In genomic region chr1:32246888-32247273, GRCh38 we compare ENCODE assay signal across 10 cellular contexts. TPM values are rescaled to one million over a fixed set of nuclear protein-coding genes. Genes with fewer than 3 reads are reported as not detected.
DNase-seq lines count a peak whose midpoint lies in the region; ATAC-seq and TF ChIP-seq lines count a peak whose summit lies in the region.
"Had no signal": no experiment of that assay in that cellular context is flagged by ENCODE, and none has a peak within 500 bp of the region (broad histone marks: within the 10 kb centered on the region; RNA-seq: fewer than 3 reads in every experiment).

Gene FAM167B (plus strand): TSS chr1:32247222. CDS start chr1:32247422, 200 bp downstream.

- H3K27ac Mint-ChIP-seq in activated naive CD8-positive, alpha-beta T cell treated with anti-CD3 and anti-CD28 coated beads, Interleukin-2, amount 50 U/mL, for 24 hours = peak within 1 kb of the TSS; percentile 96
- H3K27ac Mint-ChIP-seq in stimulated activated naive CD8-positive, alpha-beta T cell treated with anti-CD3 and anti-CD28 coated beads, Interleukin-15, amount 100 ng/mL, for 72 hours = peak within 1 kb of the TSS; percentile 30 to 88

- ATAC-seq in activated naive CD8-positive, alpha-beta T cell treated with anti-CD3 and anti-CD28 coated beads, Interleukin-2, amount 50 U/mL, for 24 hours = no peak
- no peak for ATAC-seq in stimulated activated naive CD8-positive, alpha-beta T cell treated with anti-CD3 and anti-CD28 coated beads, Interleukin-15, amount 100 ng/mL, for 72 hours
- ATAC-seq in HG03460 (IDR thresholded peaks at IDR 0.05; ENCODE audit: unreplicated experiment) = no peak

- TF ChIP-seq CTCF in HFF-Myc (IDR thresholded peaks at IDR 0.05; ENCODE audit: low read depth, low read length, missing control alignments) = no peak
- no peak for TF ChIP-seq CTCF in right atrium auricular region (IDR thresholded peaks at IDR 0.05)

- no peaks in the 10 kb centered on the region for H3K27me3 Mint-ChIP-seq in activated naive CD8-positive, alpha-beta T cell treated with anti-CD3 and anti-CD28 coated beads, Interleukin-2, amount 50 U/mL, for 24 hours
- H3K27me3 Mint-ChIP-seq in stimulated activated naive CD8-positive, alpha-beta T cell treated with anti-CD3 and anti-CD28 coated beads, Interleukin-15, amount 100 ng/mL, for 72 hours = no peaks in the 10 kb centered on the region

- no peaks in the 10 kb centered on the region for H3K9me3 Mint-ChIP-seq in activated naive CD8-positive, alpha-beta T cell treated with anti-CD3 and anti-CD28 coated beads, Interleukin-2, amount 50 U/mL, for 24 hours
- H3K9me3 Mint-ChIP-seq in stimulated activated naive CD8-positive, alpha-beta T cell treated with anti-CD3 and anti-CD28 coated beads, Interleukin-15, amount 100 ng/mL, for 72 hours = no peaks in the 10 kb centered on the region

- peaks cover 4% of the 10 kb centered on the region for H3K36me3 Mint-ChIP-seq in activated naive CD8-positive, alpha-beta T cell treated with anti-CD3 and anti-CD28 coated beads, Interleukin-2, amount 50 U/mL, for 24 hours (ENCODE audit: low read depth)

- peak within 1 kb of the TSS; percentile 65 for H3K4me3 Mint-ChIP-seq in activated naive CD8-positive, alpha-beta T cell treated with anti-CD3 and anti-CD28 coated beads, Interleukin-2, amount 50 U/mL, for 24 hours
- peak within 1 kb of the TSS; percentile 57 to 98 for H3K4me3 Mint-ChIP-seq in stimulated activated naive CD8-positive, alpha-beta T cell treated with anti-CD3 and anti-CD28 coated beads, Interleukin-15, amount 100 ng/mL, for 72 hours

- peaks cover 0 to 62% of the 10 kb centered on the region in 2 donors for H3K4me1 ChIP-seq in right atrium auricular region

- H3K36me3 ChIP-seq in right atrium auricular region = no peaks in the 10 kb centered on the region

- no peaks in the 10 kb centered on the region for H3K27me3 ChIP-seq in right atrium auricular region

- DNase-seq in HFF-Myc (ENCODE audit: extremely low read depth, low read depth) (peak; percentile 69), right atrium auricular region (ENCODE audit: low spot score) (peak; percentile 71), cerebellar nuclear complex (lab: John Stamatoyannopoulos, UW) (no peak), HPDE6-E6E7 (ENCODE audit: extremely low spot score) (no peak), GF-D8 (lab: John Stamatoyannopoulos, UW) (no peak)
- DNase-seq in activated naive CD8-positive, alpha-beta T cell treated with anti-CD3 and anti-CD28 coated beads, Interleukin-2, amount 50 U/mL, for 24 hours = no peak
- no peak for DNase-seq in stimulated activated naive CD8-positive, alpha-beta T cell treated with anti-CD3 and anti-CD28 coated beads, Interleukin-15, amount 100 ng/mL, for 72 hours
- DNase-seq: NCI-H446; stimulated activated CD4-positive, alpha-beta T cell treated with anti-CD3 and anti-CD28 coated beads, Interleukin-2, amount 100 ng/mL, for 48 hours had no signal

- no peak within 1 kb of the TSS for H3K4me3 ChIP-seq in HFF-Myc (replicated peaks; ENCODE audit: low read depth, low read length)
- peak within 1 kb of the TSS in 1 of 2 donors; percentile 8 for H3K4me3 ChIP-seq in right atrium auricular region

- H3K9me3 ChIP-seq in right atrium auricular region = no peaks in the 10 kb centered on the region

- H3K4me1 Mint-ChIP-seq in activated naive CD8-positive, alpha-beta T cell treated with anti-CD3 and anti-CD28 coated beads, Interleukin-2, amount 50 U/mL, for 24 hours = peaks cover 55% of the 10 kb centered on the region
- peaks cover 65% of the 10 kb centered on the region for H3K4me1 Mint-ChIP-seq in stimulated activated naive CD8-positive, alpha-beta T cell treated with anti-CD3 and anti-CD28 coated beads, Interleukin-15, amount 100 ng/mL, for 72 hours

- H3K27ac ChIP-seq in right atrium auricular region = peak within 1 kb of the TSS; percentile 66 to 67

RNA-seq across cellular contexts. Expression of gene FAM167B, which starts in this region (rescaled TPM):
- total RNA-seq in right atrium auricular region = 1 to 10 TPM; 2.1 to 6.4 TPM

Comparison
In these comparisons a context has a peak if more than half of its experiments do, and no peak if none do; other contexts are left out.
1. DNase-seq: peak in HFF-Myc (single experiment) and right atrium auricular region (single experiment); none in activated naive CD8-positive, alpha-beta T cell treated with anti-CD3 and anti-CD28 coated beads, Interleukin-2, amount 50 U/mL, for 24 hours (single experiment), stimulated activated naive CD8-positive, alpha-beta T cell treated with anti-CD3 and anti-CD28 coated beads, Interleukin-15, amount 100 ng/mL, for 72 hours (0 of 2), cerebellar nuclear complex (0 of 2), HPDE6-E6E7 (single experiment) and GF-D8 (single experiment).